In the genomic region with DNA sequence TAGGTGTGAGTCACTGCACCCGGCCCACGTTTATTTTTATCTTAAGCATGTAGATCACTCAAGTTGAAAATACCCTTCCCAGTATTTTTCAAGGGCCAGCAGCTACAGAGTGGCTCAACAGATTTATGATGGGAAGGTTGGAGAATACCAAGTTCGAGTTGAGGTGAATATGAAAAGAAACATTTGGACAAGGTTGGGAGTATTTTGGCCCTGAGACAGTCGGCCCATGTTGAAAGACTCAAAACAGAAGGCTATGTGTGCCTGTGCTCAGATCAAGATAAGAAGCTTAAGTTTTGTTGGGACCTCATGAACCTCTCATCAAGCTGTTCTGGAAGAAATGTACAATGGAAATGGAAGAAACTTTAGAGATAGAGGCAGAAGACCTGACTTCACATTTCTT, we compare ENCODE assay signal across 34 cellular contexts.
"Had no signal": no experiment of that assay in that cellular context is flagged by ENCODE, and none has a peak within 500 bp of the region (broad histone marks: within the 10 kb centered on the region; RNA-seq: fewer than 3 reads in every experiment).

No MANE protein-coding gene starts in this region.

- H3K9me3 ChIP-seq: body of pancreas, breast epithelium, SJCRH30 had no signal

- H3K27ac ChIP-seq: body of pancreas, breast epithelium, SJCRH30, SK-N-MC had no signal

- DNase-seq: activated CD4-positive, alpha-beta T cell treated with anti-CD3 and anti-CD28 coated beads for 36 hours; activated CD4-positive, alpha-beta T cell treated with anti-CD3 and anti-CD28 coated beads, Interleukin-2, amount 10 ng/mL, durations not matched to agents 7 days and 5 days; activated CD4-positive, alpha-beta T cell treated with anti-CD3 and anti-CD28 coated beads, Interleukin-2, amount 50 U/mL, for 48 hours; activated CD8-positive, alpha-beta memory T cell treated with anti-CD3 and anti-CD28 coated beads, Interleukin-2, amount 50 U/mL, for 4 hours; activated CD8-positive, alpha-beta T cell treated with anti-CD3 and anti-CD28 coated beads, Interleukin-2, amount 10 ng/mL, durations not matched to agents 7 days and 5 days; activated gamma-delta T cell treated with Interleukin-2 at 50 U/mL for 16 hours; activated naive CD4-positive, alpha-beta T cell treated with anti-CD3 and anti-CD28 coated beads for 36 hours; activated naive CD8-positive, alpha-beta T cell treated with anti-CD3 and anti-CD28 coated beads for 36 hours; activated T-cell treated with anti-CD3 and anti-CD28 coated beads for 4 hours; activated T-cell treated with anti-CD3 and anti-CD28 coated beads, Interleukin-2, amount 50 U/mL, for 4 hours; body of pancreas; Kasumi-1; KG1; MM.1S; MV-4-11; NCI-H1092; NCI-H1436 treated with DMSO at 0.1 percent for 48 hours; NCI-H187; NCI-H2029 treated with DMSO at 0.1 percent for 48 hours; NCI-H2171 treated with DMSO at 0.1 percent for 48 hours; NCI-H2227 treated with DMSO at 0.1 percent for 48 hours; NCI-H446; NCI-H510A treated with DMSO at 0.1 percent for 48 hours; NCI-H526 treated with DMSO at 0.1 percent for 48 hours; NCI-H774; SHP77; SJCRH30; T1000 had no signal

- H3K36me3 Mint-ChIP-seq: activated naive CD8-positive, alpha-beta T cell treated with anti-CD3 and anti-CD28 coated beads for 36 hours had no signal

- H3K27ac Mint-ChIP-seq: activated CD4-positive, alpha-beta T cell treated with anti-CD3 and anti-CD28 coated beads for 36 hours; activated CD4-positive, alpha-beta T cell treated with anti-CD3 and anti-CD28 coated beads, Interleukin-2, amount 10 ng/mL, durations not matched to agents 7 days and 5 days; activated CD8-positive, alpha-beta T cell treated with anti-CD3 and anti-CD28 coated beads, Interleukin-2, amount 10 ng/mL, durations not matched to agents 7 days and 5 days; activated naive CD4-positive, alpha-beta T cell treated with anti-CD3 and anti-CD28 coated beads for 36 hours; activated naive CD8-positive, alpha-beta T cell treated with anti-CD3 and anti-CD28 coated beads for 36 hours; activated T-helper 1 cell treated with anti-CD3 and anti-CD28 coated beads, Interleukin-12 subunit alpha, Interleukin-12 subunit beta, Interleukin-2, Interleukin-4 antibody, amounts not matched to agents 30 ng/mL and 10 ng/mL and 1 ng/mL, durations not matched to agents 14 hours and 24 hours and 36 hours had no signal

- H3K27me3 ChIP-seq: body of pancreas, breast epithelium, SJCRH30 had no signal

- H3K36me3 ChIP-seq: breast epithelium had no signal

- FAIRE-seq: astrocyte had no signal

- H3K4me1 ChIP-seq: breast epithelium had no signal

- ATAC-seq: activated CD4-positive, alpha-beta T cell treated with anti-CD3 and anti-CD28 coated beads for 36 hours; activated CD4-positive, CD25-positive, alpha-beta regulatory T cell treated with anti-CD3 and anti-CD28 coated beads, Interleukin-2, amount 50 U/mL, for 24 hours; activated CD8-positive, alpha-beta T cell treated with anti-CD3 and anti-CD28 coated beads, Interleukin-2, amount 10 ng/mL, durations not matched to agents 7 days and 5 days; activated T-cell treated with anti-CD3 and anti-CD28 coated beads, Interleukin-2, amount 50 U/mL, for 4 hours; body of pancreas; Panc1 had no signal

- H3K9me3 Mint-ChIP-seq: activated CD4-positive, alpha-beta T cell treated with anti-CD3 and anti-CD28 coated beads, Interleukin-2, amount 10 ng/mL, durations not matched to agents 7 days and 5 days; activated naive CD4-positive, alpha-beta T cell treated with anti-CD3 and anti-CD28 coated beads for 36 hours; activated naive CD8-positive, alpha-beta T cell treated with anti-CD3 and anti-CD28 coated beads for 36 hours; activated T-cell treated with anti-CD3 and anti-CD28 coated beads, Interleukin-2, amount 50 U/mL, for 4 hours; activated T-helper 1 cell treated with anti-CD3 and anti-CD28 coated beads, Interleukin-12 subunit alpha, Interleukin-12 subunit beta, Interleukin-2, Interleukin-4 antibody, amounts not matched to agents 30 ng/mL and 10 ng/mL and 1 ng/mL, durations not matched to agents 14 hours and 24 hours and 36 hours had no signal

- H3K4me3 ChIP-seq: body of pancreas, breast epithelium, SJCRH30, SK-N-MC had no signal

- H3K4me3 Mint-ChIP-seq: activated CD4-positive, alpha-beta T cell treated with anti-CD3 and anti-CD28 coated beads for 36 hours; activated CD4-positive, alpha-beta T cell treated with anti-CD3 and anti-CD28 coated beads, Interleukin-2, amount 10 ng/mL, durations not matched to agents 7 days and 5 days; activated CD8-positive, alpha-beta T cell treated with anti-CD3 and anti-CD28 coated beads, Interleukin-2, amount 10 ng/mL, durations not matched to agents 7 days and 5 days; activated naive CD4-positive, alpha-beta T cell treated with anti-CD3 and anti-CD28 coated beads for 36 hours; activated naive CD8-positive, alpha-beta T cell treated with anti-CD3 and anti-CD28 coated beads for 36 hours; activated T-cell treated with anti-CD3 and anti-CD28 coated beads, Interleukin-2, amount 50 U/mL, for 4 hours; activated T-helper 1 cell treated with anti-CD3 and anti-CD28 coated beads, Interleukin-12 subunit alpha, Interleukin-12 subunit beta, Interleukin-2, Interleukin-4 antibody, amounts not matched to agents 30 ng/mL and 10 ng/mL and 1 ng/mL, durations not matched to agents 14 hours and 24 hours and 36 hours had no signal
